In the genomic region with DNA sequence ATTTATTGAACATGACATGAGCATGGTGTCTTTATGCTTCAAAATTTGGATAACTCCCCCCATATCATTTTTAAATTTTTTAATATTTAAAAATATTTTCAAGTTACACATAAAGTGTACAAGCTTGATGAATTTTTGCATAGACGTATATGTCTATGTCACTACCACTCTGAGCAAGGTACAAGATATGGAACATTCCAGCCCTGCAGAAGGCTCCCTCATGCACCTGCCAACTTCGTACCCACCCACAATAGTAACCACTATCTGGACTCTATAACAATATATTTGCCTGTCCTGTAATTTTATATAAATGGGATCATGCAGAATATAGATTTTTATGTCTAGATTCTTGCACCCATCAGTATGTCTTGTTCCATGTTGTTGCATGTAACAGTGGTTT, we compare ENCODE assay signal across 18 cellular contexts.
"Had no signal": no experiment of that assay in that cellular context is flagged by ENCODE, and none has a peak within 500 bp of the region (broad histone marks: within the 10 kb centered on the region; RNA-seq: fewer than 3 reads in every experiment).

No MANE protein-coding gene starts in this region.

- H3K4me3 Mint-ChIP-seq: endodermal cell; immature natural killer cell; naive thymus-derived CD4-positive, alpha-beta T cell; nephron progenitor cell; stimulated activated effector memory CD8-positive, alpha-beta T cell treated with anti-CD3 and anti-CD28 coated beads, Interleukin-12 subunit alpha, Interleukin-12 subunit beta, amount 100 ng/mL, for 72 hours; type B pancreatic cell had no signal

- H3K9me3 Mint-ChIP-seq: type B pancreatic cell had no signal

- H3K27ac Mint-ChIP-seq: endodermal cell, nephron progenitor cell, type B pancreatic cell had no signal

- ATAC-seq: naive thymus-derived CD4-positive, alpha-beta T cell; stimulated activated effector memory CD8-positive, alpha-beta T cell treated with anti-CD3 and anti-CD28 coated beads, Interleukin-12 subunit alpha, Interleukin-12 subunit beta, amount 100 ng/mL, for 72 hours; stimulated activated naive CD8-positive, alpha-beta T cell treated with anti-CD3 and anti-CD28 coated beads, Interleukin-15, Interleukin-2, amounts not matched to agents 100 U/mL and 50 U/mL, for 24 hours had no signal

- H3K27me3 ChIP-seq: suprapubic skin, thyroid gland had no signal

- H3K4me1 ChIP-seq: thyroid gland had no signal

- DNase-seq: cerebellar nuclear complex; effector CD4-positive, alpha-beta T cell; endodermal cell; erythroblast; foreskin melanocyte; glutamatergic neuron; immature natural killer cell; mesendoderm; naive thymus-derived CD4-positive, alpha-beta T cell; nephron progenitor cell; stimulated activated CD4-positive, alpha-beta T cell treated with anti-CD3 and anti-CD28 coated beads, Interleukin-4, amount 100 ng/mL, for 1 hour; stimulated activated CD8-positive, alpha-beta memory T cell treated with anti-CD3 and anti-CD28 coated beads, Interleukin-4, amount 100 ng/mL, for 48 hours; stimulated activated naive CD8-positive, alpha-beta T cell treated with anti-CD3 and anti-CD28 coated beads, Interleukin-15, Interleukin-2, amounts not matched to agents 100 U/mL and 50 U/mL, for 24 hours; thyroid gland had no signal

- H3K4me3 ChIP-seq: coronary artery, suprapubic skin, thyroid gland had no signal

- H3K27me3 Mint-ChIP-seq: naive thymus-derived CD4-positive, alpha-beta T cell; type B pancreatic cell had no signal

- H3K9me3 ChIP-seq: suprapubic skin, thyroid gland had no signal

- H3K27ac ChIP-seq: coronary artery, suprapubic skin, thyroid gland had no signal

- H3K4me1 Mint-ChIP-seq: endodermal cell; nephron progenitor cell; stimulated activated effector memory CD8-positive, alpha-beta T cell treated with anti-CD3 and anti-CD28 coated beads, Interleukin-12 subunit alpha, Interleukin-12 subunit beta, amount 100 ng/mL, for 72 hours had no signal
